In genomic region chr19:35745328-35746086, GRCh38 we compare ENCODE assay signal across 1 cellular context.
A peak's percentile ranks its signal among the peaks of the same experiment; 100 is the strongest.
TF ChIP-seq lines count a peak whose summit lies in the region.

TSS of gene PSENEN (plus strand) at chr19:35745651. CDS start at chr19:35745931, 280 bp downstream.
TSS of gene U2AF1L4 (minus strand) at chr19:35745418. CDS start at chr19:35745391, 27 bp downstream.

TF ChIP-seq in K562, 482 proteins besides CTCF, POLR2A, EP300 and RAD21 (continued from another document and continues in another):
- TF ChIP-seq NKRF (IDR thresholded peaks at IDR 0.05; ENCODE audit: borderline replicate concordance) (peak; percentile 86), HMBOX1 (IDR thresholded peaks at IDR 0.05) (no peak), CREM (IDR thresholded peaks at IDR 0.05; ENCODE audit: low read depth) (peak; percentile 97), RFX1 (IDR thresholded peaks at IDR 0.05) (peak; percentile 91), MCM3 (IDR thresholded peaks at IDR 0.05) (no peak), AFF1 (IDR thresholded peaks at IDR 0.05; ENCODE audit: low read depth in 1 of 2, partially characterized antibody in 2 of 2) (peak in 1 of 2 experiments; percentile 93), MNT (conservative IDR thresholded peaks at IDR 0.05) (peak in 1 of 2 experiments; percentile 20; a peak in 3 of 4 replicates), ATF1 (CRISPR knock-in tag; IDR thresholded peaks at IDR 0.05) (peak; percentile 39; the same call in 1 of the 2 replicates), ATF1 (tag; IDR thresholded peaks at IDR 0.05) (peak; percentile 93), KDM5B (IDR thresholded peaks at IDR 0.05; ENCODE audit: insufficient replicate concordance, low read depth, low read length) (peak; percentile 10), CBX8 (IDR thresholded peaks at IDR 0.05; ENCODE audit: borderline replicate concordance, extremely low read depth, low read depth, low read length, poor library complexity, severe bottlenecking) (no peak), SMC3 (conservative IDR thresholded peaks at IDR 0.05; ENCODE audit: insufficient read depth, low read depth, low read length) (no peak), ZNF143 (CRISPR knock-in tag; IDR thresholded peaks at IDR 0.05) (peak; percentile 87), ZBTB2 (IDR thresholded peaks at IDR 0.05) (peak; percentile 94), ETS1 (conservative IDR thresholded peaks at IDR 0.05; ENCODE audit: control insufficient read depth, low read depth, low read length) (peak; percentile 92), HDAC2 (IDR thresholded peaks at IDR 0.05) (peak; percentile 19; the same call in 1 of the 2 replicates), YY1 (IDR thresholded peaks at IDR 0.05; ENCODE audit: borderline replicate concordance in 1 of 3, control insufficient read depth in 1 of 3, extremely low read depth in 1 of 3, insufficient read depth in 3 of 3, insufficient read length in 1 of 3, insufficient replicate concordance in 2 of 3, low read depth in 1 of 3, low read length in 2 of 3) (peak; percentile 32 to 87 (median 70)), ZBTB1 (CRISPR knock-in tag; IDR thresholded peaks at IDR 0.05; ENCODE audit: borderline replicate concordance, low read depth) (no peak), VEZF1 (CRISPR knock-in tag; IDR thresholded peaks at IDR 0.05) (peak; percentile 88), TAF1 (IDR thresholded peaks at IDR 0.05; ENCODE audit: control insufficient read depth, extremely low read depth, insufficient read depth, low read length, severe bottlenecking) (peak; percentile 43), FOXJ2 (tag; IDR thresholded peaks at IDR 0.05) (peak; percentile 72; the same call in 1 of the 2 replicates), CAMTA2 (CRISPR knock-in tag; conservative IDR thresholded peaks at IDR 0.05) (no peak), HDAC1 (IDR thresholded peaks at IDR 0.05) (peak in 1 of 2 experiments; percentile 61; a peak in 2 of 4 replicates), NRF1 (conservative IDR thresholded peaks at IDR 0.05 in 1 of 2, IDR thresholded peaks at IDR 0.05 in 1 of 2) (peak; percentile 99), PHF8 (IDR thresholded peaks at IDR 0.05; ENCODE audit: borderline replicate concordance, low read length) (peak; percentile 59; the same call in 1 of the 2 replicates), EGR1 (conservative IDR thresholded peaks at IDR 0.05) (peak; percentile 83), TAF9B (IDR thresholded peaks at IDR 0.05; ENCODE audit: partially characterized antibody) (no peak), HCFC1 (IDR thresholded peaks at IDR 0.05; ENCODE audit: low read depth, low read length) (peak; percentile 92), HNRNPLL (IDR thresholded peaks at IDR 0.05; ENCODE audit: low read depth, low read length, poor library complexity, severe bottlenecking) (peak; percentile 50), HNRNPUL1 (IDR thresholded peaks at IDR 0.05; ENCODE audit: low read length) (no peak), SIX5 (IDR thresholded peaks at IDR 0.05; ENCODE audit: borderline replicate concordance in 1 of 2, insufficient read depth in 1 of 2, low read depth in 1 of 2, low read length in 2 of 2) (peak; percentile 74 to 83), MEIS2 (IDR thresholded peaks at IDR 0.05; ENCODE audit: partially characterized antibody) (peak; percentile 92), ARNT (IDR thresholded peaks at IDR 0.05) (no peak), ELF1 (tag; IDR thresholded peaks at IDR 0.05) (peak; percentile 11; the same call in 1 of the 2 replicates), JUND (IDR thresholded peaks at IDR 0.05; ENCODE audit: borderline replicate concordance, low read depth, low read length) (peak; percentile 85), JUND (tag; IDR thresholded peaks at IDR 0.05; ENCODE audit: borderline replicate concordance, low read depth, low read length) (peak; percentile 85; the same call in 1 of the 3 replicates), ARID2 (IDR thresholded peaks at IDR 0.05) (no peak), CXXC5 (CRISPR knock-in tag; IDR thresholded peaks at IDR 0.05) (peak; percentile 37), RBM22 (IDR thresholded peaks at IDR 0.05; ENCODE audit: low read depth, low read length, poor library complexity, severe bottlenecking) (no peak), C11orf30 (IDR thresholded peaks at IDR 0.05; ENCODE audit: low read depth) (peak; percentile 71), HNRNPH1 (optimal IDR thresholded peaks at IDR 0.05; ENCODE audit: low read depth, low read length) (no peak)
